ENCODE assay signal across 10 cellular contexts in the genomic region with DNA sequence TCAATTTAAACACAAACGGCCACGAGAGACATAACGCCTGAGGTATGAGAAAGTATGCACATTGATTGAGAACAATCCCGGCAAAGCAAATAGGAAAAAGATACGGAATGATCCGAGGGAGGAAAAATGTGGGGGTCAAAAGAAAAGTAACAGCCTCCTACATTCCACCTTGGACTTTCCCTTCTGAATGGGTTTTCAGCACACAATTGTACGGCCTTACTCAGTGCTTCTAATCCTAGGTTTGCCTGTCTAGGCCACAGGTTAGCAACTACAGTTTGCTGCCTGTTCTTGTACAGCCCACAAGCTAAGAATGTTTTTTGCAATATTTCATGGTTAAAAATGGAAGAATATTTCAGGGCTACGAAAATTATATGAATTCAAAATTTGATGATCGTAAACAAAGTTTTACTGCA. TPM values are rescaled to one million over a fixed set of nuclear protein-coding genes. Genes with fewer than 3 reads are reported as not detected.
DNase-seq lines count a peak whose midpoint lies in the region; ATAC-seq and TF ChIP-seq lines count a peak whose summit lies in the region.
"Had no signal": no experiment of that assay in that cellular context is flagged by ENCODE, and none has a peak within 500 bp of the region (broad histone marks: within the 10 kb centered on the region; RNA-seq: fewer than 3 reads in every experiment).

No MANE protein-coding gene starts in this region.

- peaks cover 8% of the 10 kb centered on the region for H3K4me1 Mint-ChIP-seq in CD14-positive monocyte

- peaks cover 39 to 45% (median 43%) of the 10 kb centered on the region in 3 donors for H3K27me3 Mint-ChIP-seq in CD14-positive monocyte (ENCODE audit: low read depth in 3 of 3)

- H3K4me1 ChIP-seq in SJSA1 (replicated peaks): peaks cover 17% of the 10 kb centered on the region
- H3K4me1 ChIP-seq in esophagus squamous epithelium: peaks cover 2 to 51% (median 3%) of the 10 kb centered on the region in 3 donors
- H3K4me1 ChIP-seq in osteoblast (ENCODE audit: insufficient read depth, low read length): no peaks in the 10 kb centered on the region

- no peak for TF ChIP-seq POLR2A in esophagus squamous epithelium (IDR thresholded peaks at IDR 0.05)

- DNase-seq in CD14-positive monocyte (ENCODE audit: low spot score) (no peak), SJSA1 (ENCODE audit: low read depth in 1 of 2, low spot score in 2 of 2) (no peak), esophagus squamous epithelium (lab: John Stamatoyannopoulos, UW) (no peak), osteoblast (ENCODE audit: insufficient read length, low spot score, missing footprints) (no peak)
- DNase-seq in stimulated activated CD4-positive, alpha-beta T cell treated with anti-CD3 and anti-CD28 coated beads, Interleukin-4, amount 100 ng/mL, for 1 hour: no peak

- H3K27ac ChIP-seq in SJSA1 (peak overlapping the region; percentile 63), esophagus squamous epithelium (peak overlapping the region; percentile 93 to 94 (median 94)), osteoblast (ENCODE audit: low read depth, low read length) (no peak overlapping the region)

- H3K4me3 Mint-ChIP-seq in CD14-positive monocyte: peak overlapping the region; percentile 35 to 88

- ATAC-seq in GM18520 (IDR thresholded peaks at IDR 0.05; ENCODE audit: unreplicated experiment): no peak
- ATAC-seq in GM18909 (IDR thresholded peaks at IDR 0.05; ENCODE audit: poor library complexity, unreplicated experiment): no peak
- no peak for ATAC-seq in HG02798 (IDR thresholded peaks at IDR 0.05; ENCODE audit: poor library complexity, unreplicated experiment)

- peak overlapping the region; percentile 78 for H2AFZ ChIP-seq in osteoblast (ENCODE audit: low read length)

- WGBS in esophagus squamous epithelium, 2 donors: 28 to 31% methylated on average over 9 of the region's 9 CpGs

- intact Hi-C loops in CD14-positive monocyte (cut with micrococcal nuclease) (no loop called here), esophagus squamous epithelium (cut with DNase I) (no loop called here)

- peak overlapping the region; percentile 78 for H3K4me2 ChIP-seq in osteoblast (ENCODE audit: insufficient read depth, low read length)

- H3K4me3 ChIP-seq in SJSA1 (peak overlapping the region; percentile 60), esophagus squamous epithelium (peak overlapping the region; percentile 59 to 79 (median 72)), osteoblast (ENCODE audit: insufficient read depth, low read length) (peak overlapping the region; percentile 70)

- H3K27ac Mint-ChIP-seq in CD14-positive monocyte: no peak overlapping the region
- H3K27ac Mint-ChIP-seq: activated T-helper 1 cell treated with anti-CD3 and anti-CD28 coated beads, Interleukin-12 subunit alpha, Interleukin-12 subunit beta, Interleukin-2, Interleukin-4 antibody, amounts not matched to agents 30 ng/mL and 10 ng/mL and 1 ng/mL, durations not matched to agents 14 hours and 24 hours and 36 hours; IgD-negative memory B cell had no signal

- H3K36me3 Mint-ChIP-seq in CD14-positive monocyte: no peaks in the 10 kb centered on the region
- H3K36me3 Mint-ChIP-seq: IgD-negative memory B cell had no signal

- H3K79me2 ChIP-seq in osteoblast (ENCODE audit: insufficient read depth, low read length): no peaks in the 10 kb centered on the region

- peaks cover 8% of the 10 kb centered on the region; the same call in 1 of the 2 replicates for H3K36me3 ChIP-seq in SJSA1
- H3K36me3 ChIP-seq in esophagus squamous epithelium: no peaks in the 10 kb centered on the region
- no peaks in the 10 kb centered on the region for H3K36me3 ChIP-seq in osteoblast (ENCODE audit: insufficient read depth, low read length)

- peaks cover 0 to 3% (median 2%) of the 10 kb centered on the region in 7 donors for H3K9me3 Mint-ChIP-seq in CD14-positive monocyte
- H3K9me3 Mint-ChIP-seq: activated T-helper 1 cell treated with anti-CD3 and anti-CD28 coated beads, Interleukin-12 subunit alpha, Interleukin-12 subunit beta, Interleukin-2, Interleukin-4 antibody, amounts not matched to agents 30 ng/mL and 10 ng/mL and 1 ng/mL, durations not matched to agents 14 hours and 24 hours and 36 hours had no signal

- no peak for TF ChIP-seq CTCF in CD14-positive monocyte (IDR thresholded peaks at IDR 0.05)
- no peak for TF ChIP-seq CTCF in esophagus squamous epithelium (IDR thresholded peaks at IDR 0.05)
- no peak for TF ChIP-seq CTCF in osteoblast (IDR thresholded peaks at IDR 0.05; ENCODE audit: extremely low read depth, low read depth, low read length)

- H3K9me3 ChIP-seq in SJSA1 (replicated peaks) (no peaks in the 10 kb centered on the region), esophagus squamous epithelium (no peaks in the 10 kb centered on the region), osteoblast (ENCODE audit: low read depth, low read length) (no peaks in the 10 kb centered on the region)

- no peaks in the 10 kb centered on the region for H4K20me1 ChIP-seq in osteoblast (ENCODE audit: insufficient read depth, low read length)

- H3K27me3 ChIP-seq in SJSA1 (replicated peaks) (no peaks in the 10 kb centered on the region), esophagus squamous epithelium (peaks cover 0 to 15% (median 0%) of the 10 kb centered on the region in 4 donors), osteoblast (ENCODE audit: insufficient read depth, low read length) (peaks cover 9% of the 10 kb centered on the region)

RNA-seq across cellular contexts. Expression of a gene that starts 46.2 kb away (rescaled TPM):
- 10 to 100 TPM; 22.3 to 35.2 TPM for polyA plus RNA-seq in CD14-positive monocyte
- 31.7 and 37.1 TPM in 2 replicates for total RNA-seq in SJSA1 (2014; rRNA removed; shearing (Covaris generic))
- total RNA-seq in esophagus squamous epithelium (10 to 100 TPM; 17.3 to 24.6 (median 20.9) TPM), osteoblast (26.2 and 29.0 TPM in 2 replicates)

RNA-seq across cellular contexts. Expression of a gene that starts 51.9 kb away (rescaled TPM):
- polyA plus RNA-seq in CD14-positive monocyte: not detected
- total RNA-seq in SJSA1 (2014; rRNA removed; shearing (Covaris generic)): not detected in 2 replicates
- not detected for total RNA-seq in esophagus squamous epithelium
- not detected in 2 replicates for total RNA-seq in osteoblast
- total RNA-seq: activated T-helper 1 cell treated with anti-CD3 and anti-CD28 coated beads, Interleukin-12 subunit alpha, Interleukin-12 subunit beta, Interleukin-2, Interleukin-4 antibody, amounts not matched to agents 30 ng/mL and 10 ng/mL and 1 ng/mL, durations not matched to agents 14 hours and 24 hours and 36 hours had no signal
